ENCODE assay signal across 1 cellular context in the genomic region with DNA sequence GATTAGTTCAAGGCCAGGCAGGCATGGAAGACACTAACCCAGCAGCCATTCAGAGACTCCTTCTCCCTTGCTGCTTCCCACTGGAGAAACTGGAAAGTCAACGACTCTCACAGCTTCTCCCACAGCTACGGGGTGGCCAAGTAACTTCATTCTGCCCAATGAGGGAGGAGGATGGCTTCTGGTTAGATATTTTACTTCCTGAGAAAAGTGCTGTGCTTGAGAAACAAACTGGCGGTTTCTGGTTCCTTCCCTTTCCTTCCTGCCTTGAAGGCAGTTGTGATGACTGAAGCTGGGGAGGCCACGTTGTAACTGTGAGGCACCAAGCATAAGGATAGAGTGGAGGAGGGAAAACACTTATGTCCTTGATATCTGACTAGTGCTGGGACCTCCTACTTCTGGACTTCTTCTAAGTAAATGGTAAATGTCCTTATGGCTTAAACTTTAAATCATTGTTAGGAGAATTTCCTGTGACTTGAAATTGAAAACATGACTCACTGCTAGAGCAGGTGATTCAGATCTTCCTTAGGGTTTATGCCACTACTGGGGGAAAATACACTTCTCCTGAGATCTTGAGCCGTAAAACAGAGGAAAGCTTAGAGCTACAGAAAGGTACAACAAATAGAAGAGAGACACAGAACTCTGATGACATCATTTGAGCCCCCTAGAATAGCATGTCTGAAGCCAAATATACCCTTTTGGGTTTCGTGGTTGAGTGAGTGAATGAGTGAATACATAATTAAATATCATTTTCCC.
TF ChIP-seq lines count a peak whose summit lies in the region.

No MANE protein-coding gene starts in this region.

TF ChIP-seq in K562, 482 proteins besides CTCF, POLR2A, EP300 and RAD21 (continued from another document):
- TF ChIP-seq, protein P1, sequence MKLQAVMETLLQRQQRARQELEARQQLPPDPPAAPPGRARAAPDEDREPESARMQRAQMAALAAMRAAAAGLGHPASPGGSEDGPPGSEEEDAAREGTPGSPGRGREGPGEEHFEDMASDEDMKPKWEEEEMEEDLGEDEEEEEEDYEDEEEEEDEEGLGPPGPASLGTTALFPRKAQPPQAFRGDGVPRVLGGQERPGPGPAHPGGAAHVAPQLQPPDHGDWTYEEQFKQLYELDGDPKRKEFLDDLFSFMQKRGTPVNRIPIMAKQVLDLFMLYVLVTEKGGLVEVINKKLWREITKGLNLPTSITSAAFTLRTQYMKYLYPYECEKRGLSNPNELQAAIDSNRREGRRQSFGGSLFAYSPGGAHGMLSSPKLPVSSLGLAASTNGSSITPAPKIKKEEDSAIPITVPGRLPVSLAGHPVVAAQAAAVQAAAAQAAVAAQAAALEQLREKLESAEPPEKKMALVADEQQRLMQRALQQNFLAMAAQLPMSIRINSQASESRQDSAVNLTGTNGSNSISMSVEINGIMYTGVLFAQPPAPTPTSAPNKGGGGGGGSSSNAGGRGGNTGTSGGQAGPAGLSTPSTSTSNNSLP (IDR thresholded peaks at IDR 0.05; ENCODE audit: borderline replicate concordance, low read depth, low read length), result no peak
- peak; percentile 12; the same call in 1 of the 2 replicates for TF ChIP-seq L3MBTL2 (IDR thresholded peaks at IDR 0.05)
- TF ChIP-seq, protein P2, sequence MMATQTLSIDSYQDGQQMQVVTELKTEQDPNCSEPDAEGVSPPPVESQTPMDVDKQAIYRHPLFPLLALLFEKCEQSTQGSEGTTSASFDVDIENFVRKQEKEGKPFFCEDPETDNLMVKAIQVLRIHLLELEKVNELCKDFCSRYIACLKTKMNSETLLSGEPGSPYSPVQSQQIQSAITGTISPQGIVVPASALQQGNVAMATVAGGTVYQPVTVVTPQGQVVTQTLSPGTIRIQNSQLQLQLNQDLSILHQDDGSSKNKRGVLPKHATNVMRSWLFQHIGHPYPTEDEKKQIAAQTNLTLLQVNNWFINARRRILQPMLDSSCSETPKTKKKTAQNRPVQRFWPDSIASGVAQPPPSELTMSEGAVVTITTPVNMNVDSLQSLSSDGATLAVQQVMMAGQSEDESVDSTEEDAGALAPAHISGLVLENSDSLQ (IDR thresholded peaks at IDR 0.05), result no peak
- TF ChIP-seq CEBPG (CRISPR knock-in tag; IDR thresholded peaks at IDR 0.05), result no peak
- no peak; a peak in 1 of 4 replicates for TF ChIP-seq CEBPG (tag; conservative IDR thresholded peaks at IDR 0.05 in 1 of 2, IDR thresholded peaks at IDR 0.05 in 1 of 2)
- TF ChIP-seq SP2 (IDR thresholded peaks at IDR 0.05; ENCODE audit: extremely low read depth, low read depth, low read length, poor library complexity, severe bottlenecking), result no peak
- no peak for TF ChIP-seq ZBED1 (IDR thresholded peaks at IDR 0.05)
- no peak for TF ChIP-seq KLF6 (CRISPR knock-in tag; IDR thresholded peaks at IDR 0.05; ENCODE audit: borderline replicate concordance)
- no peak for TF ChIP-seq SMAD4 (CRISPR knock-in tag; conservative IDR thresholded peaks at IDR 0.05)
- TF ChIP-seq RBM17 (IDR thresholded peaks at IDR 0.05; ENCODE audit: borderline replicate concordance, low read depth, low read length), result no peak
- TF ChIP-seq ZNF76 (CRISPR knock-in tag; IDR thresholded peaks at IDR 0.05; ENCODE audit: borderline replicate concordance), result no peak
- TF ChIP-seq, protein P3, sequence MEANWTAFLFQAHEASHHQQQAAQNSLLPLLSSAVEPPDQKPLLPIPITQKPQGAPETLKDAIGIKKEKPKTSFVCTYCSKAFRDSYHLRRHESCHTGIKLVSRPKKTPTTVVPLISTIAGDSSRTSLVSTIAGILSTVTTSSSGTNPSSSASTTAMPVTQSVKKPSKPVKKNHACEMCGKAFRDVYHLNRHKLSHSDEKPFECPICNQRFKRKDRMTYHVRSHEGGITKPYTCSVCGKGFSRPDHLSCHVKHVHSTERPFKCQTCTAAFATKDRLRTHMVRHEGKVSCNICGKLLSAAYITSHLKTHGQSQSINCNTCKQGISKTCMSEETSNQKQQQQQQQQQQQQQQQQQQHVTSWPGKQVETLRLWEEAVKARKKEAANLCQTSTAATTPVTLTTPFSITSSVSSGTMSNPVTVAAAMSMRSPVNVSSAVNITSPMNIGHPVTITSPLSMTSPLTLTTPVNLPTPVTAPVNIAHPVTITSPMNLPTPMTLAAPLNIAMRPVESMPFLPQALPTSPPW (CRISPR knock-in tag; IDR thresholded peaks at IDR 0.05), result no peak
- TF ChIP-seq SMARCA4 (IDR thresholded peaks at IDR 0.05), result peak; percentile 40; the same call in 1 of the 2 replicates
- TF ChIP-seq ARID1B (IDR thresholded peaks at IDR 0.05), result 0 out of 2 replicates have a peak, but pooled peaks have one; percentile 38
- TF ChIP-seq, protein P4, sequence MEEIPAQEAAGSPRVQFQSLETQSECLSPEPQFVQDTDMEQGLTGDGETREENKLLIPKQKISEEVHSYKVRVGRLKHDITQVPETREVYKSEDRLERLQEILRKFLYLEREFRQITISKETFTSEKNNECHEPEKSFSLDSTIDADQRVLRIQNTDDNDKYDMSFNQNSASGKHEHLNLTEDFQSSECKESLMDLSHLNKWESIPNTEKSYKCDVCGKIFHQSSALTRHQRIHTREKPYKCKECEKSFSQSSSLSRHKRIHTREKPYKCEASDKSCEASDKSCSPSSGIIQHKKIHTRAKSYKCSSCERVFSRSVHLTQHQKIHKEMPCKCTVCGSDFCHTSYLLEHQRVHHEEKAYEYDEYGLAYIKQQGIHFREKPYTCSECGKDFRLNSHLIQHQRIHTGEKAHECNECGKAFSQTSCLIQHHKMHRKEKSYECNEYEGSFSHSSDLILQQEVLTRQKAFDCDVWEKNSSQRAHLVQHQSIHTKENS (CRISPR knock-in tag; IDR thresholded peaks at IDR 0.05), result no peak
- no peak for TF ChIP-seq NFRKB (IDR thresholded peaks at IDR 0.05; ENCODE audit: low read depth)
- TF ChIP-seq ARNT (IDR thresholded peaks at IDR 0.05), result no peak
- TF ChIP-seq, protein P5, sequence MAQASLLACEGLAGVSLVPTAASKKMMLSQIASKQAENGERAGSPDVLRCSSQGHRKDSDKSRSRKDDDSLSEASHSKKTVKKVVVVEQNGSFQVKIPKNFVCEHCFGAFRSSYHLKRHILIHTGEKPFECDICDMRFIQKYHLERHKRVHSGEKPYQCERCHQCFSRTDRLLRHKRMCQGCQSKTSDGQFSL (CRISPR knock-in tag; IDR thresholded peaks at IDR 0.05), result no peak
- TF ChIP-seq, protein P5 (tag; IDR thresholded peaks at IDR 0.05), result no peak
- peak in 1 of 2 experiments; percentile 26; a peak in 1 of 4 replicates for TF ChIP-seq FOXK2 (conservative IDR thresholded peaks at IDR 0.05 in 1 of 2, IDR thresholded peaks at IDR 0.05 in 1 of 2; ENCODE audit: low read depth in 2 of 2)
- TF ChIP-seq, protein P6, sequence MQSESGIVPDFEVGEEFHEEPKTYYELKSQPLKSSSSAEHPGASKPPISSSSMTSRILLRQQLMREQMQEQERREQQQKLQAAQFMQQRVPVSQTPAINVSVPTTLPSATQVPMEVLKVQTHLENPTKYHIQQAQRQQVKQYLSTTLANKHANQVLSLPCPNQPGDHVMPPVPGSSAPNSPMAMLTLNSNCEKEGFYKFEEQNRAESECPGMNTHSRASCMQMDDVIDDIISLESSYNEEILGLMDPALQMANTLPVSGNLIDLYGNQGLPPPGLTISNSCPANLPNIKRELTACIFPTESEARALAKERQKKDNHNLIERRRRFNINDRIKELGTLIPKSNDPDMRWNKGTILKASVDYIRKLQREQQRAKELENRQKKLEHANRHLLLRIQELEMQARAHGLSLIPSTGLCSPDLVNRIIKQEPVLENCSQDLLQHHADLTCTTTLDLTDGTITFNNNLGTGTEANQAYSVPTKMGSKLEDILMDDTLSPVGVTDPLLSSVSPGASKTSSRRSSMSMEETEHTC (IDR thresholded peaks at IDR 0.05), result no peak
- TF ChIP-seq JUND (IDR thresholded peaks at IDR 0.05; ENCODE audit: borderline replicate concordance, low read depth, low read length), result peak; percentile 52; the same call in 1 of the 2 replicates
- TF ChIP-seq JUND (tag; IDR thresholded peaks at IDR 0.05; ENCODE audit: borderline replicate concordance, low read depth, low read length), result 0 out of 3 replicates have a peak, but pooled peaks have one; percentile 42
